ENCODE assay signal across 12 cellular contexts in the genomic region with DNA sequence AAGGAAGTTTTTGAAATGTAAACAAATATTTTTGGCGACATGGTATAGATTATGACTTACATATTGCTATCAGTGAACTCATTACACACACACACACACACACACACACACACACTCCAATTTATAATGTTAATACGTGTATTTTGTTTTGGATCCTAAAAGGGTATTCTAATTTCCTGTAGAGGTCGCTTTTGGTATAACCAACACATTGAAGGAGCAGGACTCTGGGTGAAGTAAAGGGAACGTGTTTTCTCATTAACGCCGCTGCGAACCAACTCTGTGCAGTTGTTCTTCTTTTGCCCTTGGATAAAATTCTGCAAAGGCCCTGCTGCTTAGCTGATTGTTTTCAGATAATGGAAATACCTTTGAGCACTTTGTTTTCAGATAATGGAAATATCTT.
DNase-seq lines count a peak whose midpoint lies in the region; ATAC-seq lines count a peak whose summit lies in the region.
"Had no signal": no experiment of that assay in that cellular context is flagged by ENCODE, and none has a peak within 500 bp of the region (broad histone marks: within the 10 kb centered on the region; RNA-seq: fewer than 3 reads in every experiment).

No MANE protein-coding gene starts in this region.

- no peaks in the 10 kb centered on the region for H3K4me1 ChIP-seq in mesenchymal stem cell (ENCODE audit: control insufficient read depth, insufficient read depth, low read depth, low read length)
- H3K4me1 ChIP-seq: esophagus squamous epithelium, lower lobe of right lung had no signal

- no peak overlapping the region for H2AFZ ChIP-seq in mesenchymal stem cell (ENCODE audit: low read depth, low read length)

- H3K4ac ChIP-seq in mesenchymal stem cell (ENCODE audit: low read depth in 1 of 2, low read length in 2 of 2): no peak overlapping the region

- no peak overlapping the region for H2BK120ac ChIP-seq in mesenchymal stem cell (ENCODE audit: low read depth, low read length)

- WGBS in mesenchymal stem cell: 55% methylated on average over 6 of the region's 7 CpGs

- H3K27ac ChIP-seq in mesenchymal stem cell (ENCODE audit: low read length, poor library complexity, severe bottlenecking): no peak overlapping the region
- H3K27ac ChIP-seq: esophagus squamous epithelium, lower lobe of right lung had no signal

- no peak overlapping the region for H2AK5ac ChIP-seq in mesenchymal stem cell (ENCODE audit: low read length, severe bottlenecking)

- H3K4me2 ChIP-seq in mesenchymal stem cell (ENCODE audit: low read length, poor library complexity, severe bottlenecking): no peak overlapping the region

- no peak overlapping the region for H3K23ac ChIP-seq in mesenchymal stem cell (ENCODE audit: low read length in 2 of 2)

- no peak overlapping the region for H2BK5ac ChIP-seq in mesenchymal stem cell (ENCODE audit: low read depth, low read length, poor library complexity, severe bottlenecking)

- no peak overlapping the region for H4K91ac ChIP-seq in mesenchymal stem cell (ENCODE audit: low read length)

- H4K8ac ChIP-seq in mesenchymal stem cell (ENCODE audit: low read length): no peak overlapping the region

- H3K4me3 ChIP-seq in mesenchymal stem cell (ENCODE audit: insufficient read depth in 1 of 2, low read depth in 1 of 2, low read length in 2 of 2): no peak overlapping the region
- H3K4me3 ChIP-seq: esophagus squamous epithelium, lower lobe of right lung had no signal

- ATAC-seq in GM18858 (IDR thresholded peaks at IDR 0.05; ENCODE audit: unreplicated experiment) (peak; percentile 49), HG02759 (IDR thresholded peaks at IDR 0.05; ENCODE audit: unreplicated experiment) (peak; percentile 67)

- peak; percentile 9 for DNase-seq in RPMI7951 (ENCODE audit: low read depth)
- DNase-seq in pons (ENCODE audit: low spot score): peak; percentile 76
- no peak for DNase-seq in islet precursor cell
- DNase-seq in mesenchymal stem cell: no peak
- no peak for DNase-seq in DMS153 (lab: John Stamatoyannopoulos, UW)
- DNase-seq: activated CD4-positive, CD25-positive, alpha-beta regulatory T cell treated with anti-CD3 and anti-CD28 coated beads, Interleukin-2, amount 50 U/mL, for 72 hours; activated naive CD8-positive, alpha-beta T cell treated with anti-CD3 and anti-CD28 coated beads, Interleukin-2, amount 10 ng/mL, durations not matched to agents 7 days and 5 days; esophagus squamous epithelium; lower lobe of right lung; NCI-H226 had no signal

- H3K27me3 ChIP-seq in mesenchymal stem cell (ENCODE audit: control insufficient read depth in 1 of 2, insufficient read depth in 1 of 2, low read length in 2 of 2): peaks cover 0 to 4% of the 10 kb centered on the region in 2 experiments
- H3K27me3 ChIP-seq: esophagus squamous epithelium had no signal

- H3K18ac ChIP-seq in mesenchymal stem cell (ENCODE audit: low read depth in 1 of 2, low read length in 2 of 2): no peak overlapping the region

- no peak overlapping the region for H3K9ac ChIP-seq in mesenchymal stem cell (ENCODE audit: low read length)

- H2BK12ac ChIP-seq in mesenchymal stem cell (ENCODE audit: low read length in 2 of 2): no peak overlapping the region

- H3K79me1 ChIP-seq in mesenchymal stem cell (replicated peaks; ENCODE audit: low read length, poor library complexity, severe bottlenecking): no peaks in the 10 kb centered on the region

- no peaks in the 10 kb centered on the region for H3K36me3 ChIP-seq in mesenchymal stem cell (ENCODE audit: control insufficient read depth in 1 of 2, insufficient read depth in 2 of 2, low read depth in 1 of 2, low read length in 2 of 2)
- H3K36me3 ChIP-seq: esophagus squamous epithelium, lower lobe of right lung had no signal

- peaks cover 8% of the 10 kb centered on the region for H3K9me3 ChIP-seq in mesenchymal stem cell (ENCODE audit: control insufficient read depth, low read length)
- H3K9me3 ChIP-seq: esophagus squamous epithelium, lower lobe of right lung had no signal

- no peak overlapping the region for H2BK15ac ChIP-seq in mesenchymal stem cell (ENCODE audit: low read depth, poor library complexity, severe bottlenecking)

- H3K14ac ChIP-seq in mesenchymal stem cell (ENCODE audit: low read length in 2 of 2): no peak overlapping the region

Comparison
In these comparisons a context has a peak if more than half of its experiments do, and no peak if none do; other contexts are left out.
1. DNase-seq: peak in RPMI7951 (single experiment) and pons (single experiment); none in islet precursor cell (single experiment), mesenchymal stem cell (single experiment) and DMS153 (single experiment).